In genomic region chr19:46860125-46860845, GRCh38 we compare ENCODE assay signal across 1 cellular context.
A peak's percentile ranks its signal among the peaks of the same experiment; 100 is the strongest.
TF ChIP-seq lines count a peak whose summit lies in the region.

No MANE protein-coding gene starts in this region.

TF ChIP-seq in HepG2, 621 proteins besides CTCF, POLR2A, EP300 and RAD21 (continued from another document and continues in another):
- TF ChIP-seq, protein P1, sequence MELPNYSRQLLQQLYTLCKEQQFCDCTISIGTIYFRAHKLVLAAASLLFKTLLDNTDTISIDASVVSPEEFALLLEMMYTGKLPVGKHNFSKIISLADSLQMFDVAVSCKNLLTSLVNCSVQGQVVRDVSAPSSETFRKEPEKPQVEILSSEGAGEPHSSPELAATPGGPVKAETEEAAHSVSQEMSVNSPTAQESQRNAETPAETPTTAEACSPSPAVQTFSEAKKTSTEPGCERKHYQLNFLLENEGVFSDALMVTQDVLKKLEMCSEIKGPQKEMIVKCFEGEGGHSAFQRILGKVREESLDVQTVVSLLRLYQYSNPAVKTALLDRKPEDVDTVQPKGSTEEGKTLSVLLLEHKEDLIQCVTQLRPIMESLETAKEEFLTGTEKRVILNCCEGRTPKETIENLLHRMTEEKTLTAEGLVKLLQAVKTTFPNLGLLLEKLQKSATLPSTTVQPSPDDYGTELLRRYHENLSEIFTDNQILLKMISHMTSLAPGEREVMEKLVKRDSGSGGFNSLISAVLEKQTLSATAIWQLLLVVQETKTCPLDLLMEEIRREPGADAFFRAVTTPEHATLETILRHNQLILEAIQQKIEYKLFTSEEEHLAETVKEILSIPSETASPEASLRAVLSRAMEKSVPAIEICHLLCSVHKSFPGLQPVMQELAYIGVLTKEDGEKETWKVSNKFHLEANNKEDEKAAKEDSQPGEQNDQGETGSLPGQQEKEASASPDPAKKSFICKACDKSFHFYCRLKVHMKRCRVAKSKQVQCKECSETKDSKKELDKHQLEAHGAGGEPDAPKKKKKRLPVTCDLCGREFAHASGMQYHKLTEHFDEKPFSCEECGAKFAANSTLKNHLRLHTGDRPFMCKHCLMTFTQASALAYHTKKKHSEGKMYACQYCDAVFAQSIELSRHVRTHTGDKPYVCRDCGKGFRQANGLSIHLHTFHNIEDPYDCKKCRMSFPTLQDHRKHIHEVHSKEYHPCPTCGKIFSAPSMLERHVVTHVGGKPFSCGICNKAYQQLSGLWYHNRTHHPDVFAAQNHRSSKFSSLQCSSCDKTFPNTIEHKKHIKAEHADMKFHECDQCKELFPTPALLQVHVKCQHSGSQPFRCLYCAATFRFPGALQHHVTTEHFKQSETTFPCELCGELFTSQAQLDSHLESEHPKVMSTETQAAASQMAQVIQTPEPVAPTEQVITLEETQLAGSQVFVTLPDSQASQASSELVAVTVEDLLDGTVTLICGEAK (IDR thresholded peaks at IDR 0.05), result no peak
- TF ChIP-seq, protein P1 (CRISPR knock-in tag; IDR thresholded peaks at IDR 0.05), result peak; percentile 59
- TF ChIP-seq MIXL1 (CRISPR knock-in tag; IDR thresholded peaks at IDR 0.05), result peak; percentile 7
- peak; percentile 91 for TF ChIP-seq HNRNPLL (IDR thresholded peaks at IDR 0.05; ENCODE audit: low read depth, low read length, poor library complexity, severe bottlenecking)
- no peak; the same call in 1 of the 2 replicates for TF ChIP-seq DNMT3B (CRISPR knock-in tag; conservative IDR thresholded peaks at IDR 0.05)
- peak; percentile 94 for TF ChIP-seq ZNF556 (CRISPR knock-in tag; IDR thresholded peaks at IDR 0.05; ENCODE audit: borderline replicate concordance)
- TF ChIP-seq ZNF629 (CRISPR knock-in tag; conservative IDR thresholded peaks at IDR 0.05), result peak; percentile 32; the same call in 1 of the 2 replicates
- TF ChIP-seq ZHX1 (CRISPR knock-in tag; IDR thresholded peaks at IDR 0.05; ENCODE audit: low read depth), result 0 out of 2 replicates have a peak, but pooled peaks have one; percentile 66
- no peak for TF ChIP-seq TGIF2 (CRISPR knock-in tag; IDR thresholded peaks at IDR 0.05)
- TF ChIP-seq KMT2B (CRISPR knock-in tag; IDR thresholded peaks at IDR 0.05), result peak; percentile 73; the same call in 1 of the 2 replicates
- TF ChIP-seq, protein P2, sequence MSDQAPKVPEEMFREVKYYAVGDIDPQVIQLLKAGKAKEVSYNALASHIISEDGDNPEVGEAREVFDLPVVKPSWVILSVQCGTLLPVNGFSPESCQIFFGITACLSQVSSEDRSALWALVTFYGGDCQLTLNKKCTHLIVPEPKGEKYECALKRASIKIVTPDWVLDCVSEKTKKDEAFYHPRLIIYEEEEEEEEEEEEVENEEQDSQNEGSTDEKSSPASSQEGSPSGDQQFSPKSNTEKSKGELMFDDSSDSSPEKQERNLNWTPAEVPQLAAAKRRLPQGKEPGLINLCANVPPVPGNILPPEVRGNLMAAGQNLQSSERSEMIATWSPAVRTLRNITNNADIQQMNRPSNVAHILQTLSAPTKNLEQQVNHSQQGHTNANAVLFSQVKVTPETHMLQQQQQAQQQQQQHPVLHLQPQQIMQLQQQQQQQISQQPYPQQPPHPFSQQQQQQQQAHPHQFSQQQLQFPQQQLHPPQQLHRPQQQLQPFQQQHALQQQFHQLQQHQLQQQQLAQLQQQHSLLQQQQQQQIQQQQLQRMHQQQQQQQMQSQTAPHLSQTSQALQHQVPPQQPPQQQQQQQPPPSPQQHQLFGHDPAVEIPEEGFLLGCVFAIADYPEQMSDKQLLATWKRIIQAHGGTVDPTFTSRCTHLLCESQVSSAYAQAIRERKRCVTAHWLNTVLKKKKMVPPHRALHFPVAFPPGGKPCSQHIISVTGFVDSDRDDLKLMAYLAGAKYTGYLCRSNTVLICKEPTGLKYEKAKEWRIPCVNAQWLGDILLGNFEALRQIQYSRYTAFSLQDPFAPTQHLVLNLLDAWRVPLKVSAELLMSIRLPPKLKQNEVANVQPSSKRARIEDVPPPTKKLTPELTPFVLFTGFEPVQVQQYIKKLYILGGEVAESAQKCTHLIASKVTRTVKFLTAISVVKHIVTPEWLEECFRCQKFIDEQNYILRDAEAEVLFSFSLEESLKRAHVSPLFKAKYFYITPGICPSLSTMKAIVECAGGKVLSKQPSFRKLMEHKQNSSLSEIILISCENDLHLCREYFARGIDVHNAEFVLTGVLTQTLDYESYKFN (CRISPR knock-in tag; conservative IDR thresholded peaks at IDR 0.05), result peak; percentile 60
- no peak for TF ChIP-seq IKZF1 (IDR thresholded peaks at IDR 0.05)
- TF ChIP-seq ZNF382 (CRISPR knock-in tag; IDR thresholded peaks at IDR 0.05; ENCODE audit: borderline replicate concordance), result no peak
- TF ChIP-seq NCOA2 (CRISPR knock-in tag; IDR thresholded peaks at IDR 0.05), result no peak
- TF ChIP-seq TP53 (CRISPR knock-in tag; conservative IDR thresholded peaks at IDR 0.05), result no peak
- no peak; the same call in 1 of the 2 replicates for TF ChIP-seq HIC2 (CRISPR knock-in tag; IDR thresholded peaks at IDR 0.05; ENCODE audit: low read depth)
- TF ChIP-seq, protein P3, sequence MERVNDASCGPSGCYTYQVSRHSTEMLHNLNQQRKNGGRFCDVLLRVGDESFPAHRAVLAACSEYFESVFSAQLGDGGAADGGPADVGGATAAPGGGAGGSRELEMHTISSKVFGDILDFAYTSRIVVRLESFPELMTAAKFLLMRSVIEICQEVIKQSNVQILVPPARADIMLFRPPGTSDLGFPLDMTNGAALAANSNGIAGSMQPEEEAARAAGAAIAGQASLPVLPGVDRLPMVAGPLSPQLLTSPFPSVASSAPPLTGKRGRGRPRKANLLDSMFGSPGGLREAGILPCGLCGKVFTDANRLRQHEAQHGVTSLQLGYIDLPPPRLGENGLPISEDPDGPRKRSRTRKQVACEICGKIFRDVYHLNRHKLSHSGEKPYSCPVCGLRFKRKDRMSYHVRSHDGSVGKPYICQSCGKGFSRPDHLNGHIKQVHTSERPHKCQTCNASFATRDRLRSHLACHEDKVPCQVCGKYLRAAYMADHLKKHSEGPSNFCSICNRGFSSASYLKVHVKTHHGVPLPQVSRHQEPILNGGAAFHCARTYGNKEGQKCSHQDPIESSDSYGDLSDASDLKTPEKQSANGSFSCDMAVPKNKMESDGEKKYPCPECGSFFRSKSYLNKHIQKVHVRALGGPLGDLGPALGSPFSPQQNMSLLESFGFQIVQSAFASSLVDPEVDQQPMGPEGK (CRISPR knock-in tag; IDR thresholded peaks at IDR 0.05), result peak; percentile 63
- no peak; the same call in 1 of the 2 replicates for TF ChIP-seq ZNF414 (CRISPR knock-in tag; IDR thresholded peaks at IDR 0.05)
- no peak for TF ChIP-seq ZNF496 (CRISPR knock-in tag; IDR thresholded peaks at IDR 0.05; ENCODE audit: insufficient replicate concordance)
- peak; percentile 99 for TF ChIP-seq RBFOX2 (IDR thresholded peaks at IDR 0.05; ENCODE audit: low read depth, low read length)
- TF ChIP-seq ZNF468 (CRISPR knock-in tag; IDR thresholded peaks at IDR 0.05), result 0 out of 2 replicates have a peak, but pooled peaks have one; percentile 7
- TF ChIP-seq ELF4 (CRISPR knock-in tag; IDR thresholded peaks at IDR 0.05; ENCODE audit: borderline replicate concordance), result 0 out of 2 replicates have a peak, but pooled peaks have one; percentile 57
- peak; percentile 66; the same call in 1 of the 2 replicates for TF ChIP-seq DMAP1 (CRISPR knock-in tag; IDR thresholded peaks at IDR 0.05)
- peak; percentile 88 for TF ChIP-seq ZNF772 (CRISPR knock-in tag; IDR thresholded peaks at IDR 0.05)
- TF ChIP-seq TBP (CRISPR knock-in tag; IDR thresholded peaks at IDR 0.05), result no peak
- TF ChIP-seq BRD4 (CRISPR knock-in tag; IDR thresholded peaks at IDR 0.05), result peak; percentile 66
- 0 out of 2 replicates have a peak, but pooled peaks have one; percentile 22 for TF ChIP-seq ETV6 (CRISPR knock-in tag; conservative IDR thresholded peaks at IDR 0.05)
- TF ChIP-seq ETV5 (CRISPR knock-in tag; IDR thresholded peaks at IDR 0.05; ENCODE audit: borderline replicate concordance), result no peak
- TF ChIP-seq ZNF780A (CRISPR knock-in tag; IDR thresholded peaks at IDR 0.05), result peak; percentile 61; the same call in 1 of the 2 replicates
- TF ChIP-seq SIN3B (IDR thresholded peaks at IDR 0.05; ENCODE audit: low read length), result 0 out of 2 replicates have a peak, but pooled peaks have one; percentile 30
- TF ChIP-seq ZFP36L2 (CRISPR knock-in tag; IDR thresholded peaks at IDR 0.05), result no peak; the same call in 1 of the 2 replicates
- TF ChIP-seq NFYC (CRISPR knock-in tag; IDR thresholded peaks at IDR 0.05), result peak; percentile 91
- TF ChIP-seq ADNP (CRISPR knock-in tag; IDR thresholded peaks at IDR 0.05), result no peak
- TF ChIP-seq ZSCAN9 (CRISPR knock-in tag; IDR thresholded peaks at IDR 0.05; ENCODE audit: borderline replicate concordance), result no peak
- TF ChIP-seq AHR (CRISPR knock-in tag; IDR thresholded peaks at IDR 0.05), result no peak
- peak; percentile 53 for TF ChIP-seq HDAC1 (CRISPR knock-in tag; IDR thresholded peaks at IDR 0.05)
- no peak for TF ChIP-seq ZNF781 (CRISPR knock-in tag; IDR thresholded peaks at IDR 0.05; ENCODE audit: borderline replicate concordance, not compliant biosample characterization)
- peak; percentile 89 for TF ChIP-seq MTA1 (CRISPR knock-in tag; IDR thresholded peaks at IDR 0.05; ENCODE audit: borderline replicate concordance)
- TF ChIP-seq RFX1 (IDR thresholded peaks at IDR 0.05), result no peak
- TF ChIP-seq SMAD9 (CRISPR knock-in tag; IDR thresholded peaks at IDR 0.05), result no peak; the same call in 1 of the 2 replicates
- no peak for TF ChIP-seq ZNF792 (CRISPR knock-in tag; IDR thresholded peaks at IDR 0.05)
- TF ChIP-seq ZNF768 (CRISPR knock-in tag; IDR thresholded peaks at IDR 0.05), result no peak
- TF ChIP-seq ZNF232 (CRISPR knock-in tag; IDR thresholded peaks at IDR 0.05; ENCODE audit: borderline replicate concordance), result peak; percentile 42; the same call in 1 of the 2 replicates
- no peak for TF ChIP-seq FOSL2 (CRISPR knock-in tag; IDR thresholded peaks at IDR 0.05)
- no peak for TF ChIP-seq ZNF326 (CRISPR knock-in tag; IDR thresholded peaks at IDR 0.05; ENCODE audit: borderline replicate concordance)
